ENCODE assay signal across 13 cellular contexts in the genomic region with DNA sequence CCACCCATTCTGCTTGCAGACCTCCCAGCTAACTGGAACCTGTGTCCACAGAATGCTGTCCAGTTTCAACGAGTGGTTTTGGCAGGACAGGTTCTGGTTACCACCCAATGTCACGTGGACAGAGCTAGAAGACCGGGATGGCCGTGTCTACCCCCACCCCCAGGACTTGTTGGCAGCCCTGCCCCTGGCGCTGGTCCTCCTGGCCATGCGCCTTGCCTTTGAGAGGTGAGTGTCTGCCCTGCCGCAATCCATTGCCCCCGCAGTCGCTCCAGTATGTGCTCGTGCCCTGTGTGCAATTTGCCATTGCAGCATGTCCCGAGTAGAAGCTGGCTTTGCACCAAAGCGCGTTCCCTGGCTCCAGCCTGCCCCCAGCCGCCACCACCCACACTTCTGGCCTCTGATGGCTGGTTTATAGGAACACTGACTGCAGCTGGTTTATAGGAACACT. TPM values are rescaled to one million over a fixed set of nuclear protein-coding genes. Genes with fewer than 3 reads are reported as not detected.
DNase-seq lines count a peak whose midpoint lies in the region; ATAC-seq and TF ChIP-seq lines count a peak whose summit lies in the region.
"Had no signal": no experiment of that assay in that cellular context is flagged by ENCODE, and none has a peak within 500 bp of the region (broad histone marks: within the 10 kb centered on the region; RNA-seq: fewer than 3 reads in every experiment).

No MANE protein-coding gene starts in this region.

- H3K27ac ChIP-seq in thoracic aorta (peak overlapping the region in 1 of 2 donors; percentile 4), SJCRH30 (no peak overlapping the region)
- H3K27ac ChIP-seq: epithelial cell of prostate had no signal

- TF ChIP-seq CTCF in fibroblast of pulmonary artery (IDR thresholded peaks at IDR 0.05; ENCODE audit: low read length, missing control alignments), result no peak
- TF ChIP-seq CTCF in mucosa of descending colon (IDR thresholded peaks at IDR 0.05), result no peak
- TF ChIP-seq CTCF in thoracic aorta (IDR thresholded peaks at IDR 0.05), result no peak

- intact Hi-C loops in mucosa of descending colon (cut with DNase I, micrococcal nuclease), result loop anchor here (5.0 to 10.0 kb wide), 2 partner anchors 94 to 306 kb away; a partner anchor contains a TSS

- H3K27me3 ChIP-seq in thoracic aorta (replicated peaks; ENCODE audit: insufficient read depth) (no peaks in the 10 kb centered on the region), SJCRH30 (no peaks in the 10 kb centered on the region)

- H3K9me3 ChIP-seq in mucosa of descending colon (no peaks in the 10 kb centered on the region), thoracic aorta (no peaks in the 10 kb centered on the region), SJCRH30 (replicated peaks) (no peaks in the 10 kb centered on the region)

- no peaks in the 10 kb centered on the region for H3K4me1 ChIP-seq in mucosa of descending colon (ENCODE audit: low read depth)
- peaks cover 5 to 13% of the 10 kb centered on the region in 2 donors for H3K4me1 ChIP-seq in thoracic aorta (ENCODE audit: control insufficient read depth in 1 of 2, low read depth in 2 of 2)
- no peaks in the 10 kb centered on the region for H3K4me1 ChIP-seq in SJCRH30

- H3K4me3 ChIP-seq in fibroblast of pulmonary artery (replicated peaks; ENCODE audit: low read depth, low read length) (no peak overlapping the region), mucosa of descending colon (no peak overlapping the region), thoracic aorta (peak overlapping the region; percentile 28), SJCRH30 (no peak overlapping the region)

- peak; percentile 94 for DNase-seq in NCI-H2196 (lab: John Stamatoyannopoulos, UW; ENCODE audit: unreplicated experiment)
- peak; percentile 27 for DNase-seq in fibroblast of pulmonary artery (ENCODE audit: low read depth)
- peak in 1 of 3 donors; percentile 38 for DNase-seq in mucosa of descending colon
- peak; percentile 30 for DNase-seq in thoracic aorta (ENCODE audit: low spot score)
- no peak for DNase-seq in SK-N-DZ (ENCODE audit: low spot score)
- DNase-seq in SJCRH30, result no peak
- DNase-seq: activated B cell treated with CpG ODN at 0.5 μM for 24 hours; activated naive CD4-positive, alpha-beta T cell treated with anti-CD3 and anti-CD28 coated beads, Interleukin-2, amount 50 U/mL, for 16 hours; DMS53; MV-4-11 had no signal

- H3K36me3 ChIP-seq in mucosa of descending colon (ENCODE audit: low read depth) (no peaks in the 10 kb centered on the region), thoracic aorta (peaks cover 4% of the 10 kb centered on the region), SJCRH30 (no peaks in the 10 kb centered on the region)

- peak; percentile 7 for ATAC-seq in mucosa of descending colon
- ATAC-seq in thoracic aorta (ENCODE audit: insufficient number of reproducible peaks, low FRiP score, low read depth), result peak; percentile 10
- no peak for ATAC-seq in HG03045 (IDR thresholded peaks at IDR 0.05; ENCODE audit: unreplicated experiment)
- ATAC-seq in HG03039 (IDR thresholded peaks at IDR 0.05; ENCODE audit: unreplicated experiment), result no peak

RNA-seq across cellular contexts. Expression of a gene that starts 41.9 kb away (rescaled TPM):
- 10 to 100 TPM in 1 of 3 donors, 1 to 10 TPM in 2; 3.1 to 37.1 (median 4.2) TPM for total RNA-seq in mucosa of descending colon
- total RNA-seq in thoracic aorta, result 10 to 100 TPM; 21.9 to 29.7 TPM
- polyA plus RNA-seq in SK-N-DZ (2014; cell fraction: cytosol; rRNA removed), result 24.1 and 31.8 TPM in 2 replicates
- polyA plus RNA-seq in SK-N-DZ (2014; cell fraction: nucleus; rRNA removed), result 22.3 and 25.7 TPM in 2 replicates
- total RNA-seq in SJCRH30 (2014; rRNA removed; shearing (Covaris generic)), result 9.3 and 9.9 TPM in 2 replicates

RNA-seq across cellular contexts. Expression of a gene that starts 57.1 kb away (rescaled TPM):
- total RNA-seq in mucosa of descending colon (10 to 100 TPM; 33.2 to 45.8 (median 41.7) TPM), thoracic aorta (10 to 100 TPM; 21.7 to 58.1 TPM)
- 149 and 150 TPM in 2 replicates for polyA plus RNA-seq in SK-N-DZ (2014; cell fraction: cytosol; rRNA removed)
- polyA plus RNA-seq in SK-N-DZ (2014; cell fraction: nucleus; rRNA removed), result 98.6 and 111 TPM in 2 replicates
- 44.2 and 49.4 TPM in 2 replicates for total RNA-seq in SJCRH30 (2014; rRNA removed; shearing (Covaris generic))

Comparison
In these comparisons a context has a peak if more than half of its experiments do, and no peak if none do; other contexts are left out.
1. DNase-seq: peak in NCI-H2196 (single experiment), fibroblast of pulmonary artery (single experiment) and thoracic aorta (single experiment); none in SK-N-DZ (single experiment) and SJCRH30 (0 of 2).
2. ATAC-seq: peak in mucosa of descending colon (single experiment) and thoracic aorta (single experiment); none in HG03045 (single experiment) and HG03039 (single experiment).